In the genomic region with DNA sequence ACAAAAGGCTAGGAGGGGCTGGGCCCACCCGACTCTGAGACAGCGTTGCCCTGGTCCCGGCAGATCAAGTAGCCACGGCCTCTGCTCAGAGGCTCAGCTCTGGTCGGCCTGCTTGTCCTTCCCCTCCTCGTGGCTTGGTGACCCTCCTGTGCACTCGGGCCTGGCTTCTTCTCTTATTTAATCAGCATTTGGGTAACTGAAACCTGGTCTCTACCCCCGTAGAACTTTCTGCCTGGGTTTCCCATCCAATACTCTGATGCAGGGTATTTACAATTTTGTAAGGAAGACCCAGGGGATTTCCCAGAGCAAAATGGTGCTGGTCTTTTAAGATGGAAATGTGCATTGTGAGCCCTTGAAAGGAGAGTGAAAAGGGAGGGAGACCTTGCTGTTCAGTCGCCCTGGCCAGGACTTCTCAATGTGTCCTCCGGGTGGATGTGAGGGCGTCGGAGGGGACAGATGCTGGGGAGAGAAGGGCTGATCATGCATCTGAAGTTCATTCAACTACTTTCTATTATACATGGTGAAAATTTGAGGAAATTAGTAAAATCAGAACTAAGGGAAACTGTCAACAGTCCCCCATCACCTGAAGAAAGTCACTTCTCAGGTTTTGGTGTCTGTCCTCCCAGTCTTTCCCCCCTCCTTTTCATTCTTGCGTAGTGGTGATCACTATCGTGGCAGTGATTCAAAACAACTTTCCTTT, we compare ENCODE assay signal across 13 cellular contexts. TPM values are rescaled to one million over a fixed set of nuclear protein-coding genes. Genes with fewer than 3 reads are reported as not detected.
DNase-seq lines count a peak whose midpoint lies in the region; ATAC-seq, FAIRE-seq and TF ChIP-seq lines count a peak whose summit lies in the region.
"Had no signal": no experiment of that assay in that cellular context is flagged by ENCODE, and none has a peak within 500 bp of the region (broad histone marks: within the 10 kb centered on the region; RNA-seq: fewer than 3 reads in every experiment).

No MANE protein-coding gene starts in this region.

- H3K4me3 Mint-ChIP-seq in activated CD4-positive, alpha-beta memory T cell treated with anti-CD3 and anti-CD28 coated beads for 36 hours, result peak overlapping the region; percentile 13
- peak overlapping the region in 1 of 10 donors; percentile 43 for H3K4me3 Mint-ChIP-seq in naive thymus-derived CD4-positive, alpha-beta T cell
- H3K4me3 Mint-ChIP-seq: T-helper 1 cell treated with Interleukin-12 subunit alpha and Interleukin-12 subunit beta and Interleukin-4 antibody, amounts not matched to agents 30 μg/mL and 1 μg/mL, for 36 hours had no signal

- H3K4me3 ChIP-seq in naive thymus-derived CD4-positive, alpha-beta T cell (ENCODE audit: low read length), result no peak overlapping the region
- no peak overlapping the region for H3K4me3 ChIP-seq in thyroid gland (replicated peaks in 1 of 3)
- H3K4me3 ChIP-seq: K562, PC-9 had no signal

- H3K4me1 Mint-ChIP-seq in activated CD4-positive, alpha-beta memory T cell treated with anti-CD3 and anti-CD28 coated beads for 36 hours (ENCODE audit: low read depth), result peaks cover 89% of the 10 kb centered on the region
- H3K4me1 Mint-ChIP-seq in naive thymus-derived CD4-positive, alpha-beta T cell, result peaks cover 63 to 93% (median 86%) of the 10 kb centered on the region in 7 donors

- peaks cover 0 to 9% (median 0%) of the 10 kb centered on the region in 3 experiments for H3K9me3 ChIP-seq in naive thymus-derived CD4-positive, alpha-beta T cell (ENCODE audit: control insufficient read depth in 2 of 3, low read length in 3 of 3)
- no peaks in the 10 kb centered on the region for H3K9me3 ChIP-seq in thyroid gland

- peaks cover 14% of the 10 kb centered on the region for H3K36me3 Mint-ChIP-seq in activated CD4-positive, alpha-beta memory T cell treated with anti-CD3 and anti-CD28 coated beads for 36 hours
- H3K36me3 Mint-ChIP-seq in naive thymus-derived CD4-positive, alpha-beta T cell, result peaks cover 6 to 70% (median 18%) of the 10 kb centered on the region in 5 donors

- H3K27ac ChIP-seq in naive thymus-derived CD4-positive, alpha-beta T cell (ENCODE audit: low read depth, low read length), result no peak overlapping the region
- H3K27ac ChIP-seq in thyroid gland, result no peak overlapping the region
- H3K27ac ChIP-seq: PC-9 had no signal

- DNase-seq in GM12891 (ENCODE audit: insufficient read length, low spot score), result no peak
- peak; percentile 27 for DNase-seq in activated CD4-positive, alpha-beta memory T cell treated with anti-CD3 and anti-CD28 coated beads for 36 hours
- no peak for DNase-seq in naive thymus-derived CD4-positive, alpha-beta T cell
- DNase-seq in thyroid gland, result no peak
- no peak for DNase-seq in NCI-H774 (lab: John Stamatoyannopoulos, UW)
- DNase-seq in COLO668 (lab: John Stamatoyannopoulos, UW; ENCODE audit: unreplicated experiment), result no peak
- DNase-seq: NCI-H2171; PC-9; stimulated activated CD8-positive, alpha-beta memory T cell treated with anti-CD3 and anti-CD28 coated beads, Interleukin-4, amount 100 ng/mL, for 48 hours had no signal

- peak; percentile 44; the same call in 1 of the 2 replicates for TF ChIP-seq POLR2A in GM12891 (IDR thresholded peaks at IDR 0.05; ENCODE audit: low read depth, low read length)
- TF ChIP-seq POLR2A in thyroid gland (IDR thresholded peaks at IDR 0.05), result no peak

- peak overlapping the region; percentile 68 for H3K27ac Mint-ChIP-seq in activated CD4-positive, alpha-beta memory T cell treated with anti-CD3 and anti-CD28 coated beads for 36 hours
- peak overlapping the region; percentile 59 to 94 (median 77) for H3K27ac Mint-ChIP-seq in naive thymus-derived CD4-positive, alpha-beta T cell
- H3K27ac Mint-ChIP-seq: T-helper 1 cell treated with Interleukin-12 subunit alpha and Interleukin-12 subunit beta and Interleukin-4 antibody, amounts not matched to agents 30 μg/mL and 1 μg/mL, for 36 hours had no signal

- intact Hi-C loops in activated CD4-positive, alpha-beta memory T cell treated with anti-CD3 and anti-CD28 coated beads for 36 hours (cut with micrococcal nuclease), result loop anchor here (1.0 to 10.0 kb wide), 4 partner anchors 11 to 880 kb away; no protein-coding TSS in a partner anchor
- intact Hi-C loops in naive thymus-derived CD4-positive, alpha-beta T cell (cut with micrococcal nuclease), result no loop called here
- intact Hi-C loops in thyroid gland (cut with DNase I), result no loop called here

- ATAC-seq in GM21737 (IDR thresholded peaks at IDR 0.05; ENCODE audit: unreplicated experiment) (peak; percentile 36), HG02763 (IDR thresholded peaks at IDR 0.05; ENCODE audit: unreplicated experiment) (no peak)
- ATAC-seq in naive thymus-derived CD4-positive, alpha-beta T cell, result no peak
- ATAC-seq: K562 had no signal

- H3K36me3 ChIP-seq in naive thymus-derived CD4-positive, alpha-beta T cell (ENCODE audit: control insufficient read depth in 2 of 3, insufficient read depth in 3 of 3, low read length in 3 of 3), result no peaks in the 10 kb centered on the region
- H3K36me3 ChIP-seq in thyroid gland, result no peaks in the 10 kb centered on the region

- 83 to 87% methylated on average over 14 of the region's 14 CpGs for whole genome bisulfite sequencing in thyroid gland, 2 donors

- CTCF ChIA-PET in activated CD4-positive, alpha-beta memory T cell treated with anti-CD3 and anti-CD28 coated beads for 36 hours (lab: Charles Lee), result no interaction called here
- CTCF ChIA-PET in naive thymus-derived CD4-positive, alpha-beta T cell (lab: Charles Lee), result no interaction called here

- H3K27me3 Mint-ChIP-seq in activated CD4-positive, alpha-beta memory T cell treated with anti-CD3 and anti-CD28 coated beads for 36 hours, result no peaks in the 10 kb centered on the region
- no peaks in the 10 kb centered on the region for H3K27me3 Mint-ChIP-seq in naive thymus-derived CD4-positive, alpha-beta T cell

- peaks cover 17% of the 10 kb centered on the region for H3K9me3 Mint-ChIP-seq in activated CD4-positive, alpha-beta memory T cell treated with anti-CD3 and anti-CD28 coated beads for 36 hours
- H3K9me3 Mint-ChIP-seq in naive thymus-derived CD4-positive, alpha-beta T cell, result peaks cover 0 to 19% (median 7%) of the 10 kb centered on the region in 11 donors

- no peak for FAIRE-seq in GM12891 (lab: Jason Lieb, UNC)
- FAIRE-seq: K562 had no signal

- H3K4me1 ChIP-seq in naive thymus-derived CD4-positive, alpha-beta T cell (ENCODE audit: control insufficient read depth in 2 of 2, insufficient read depth in 2 of 2, low read length in 2 of 2), result peaks cover 51 to 77% of the 10 kb centered on the region in 2 donors
- H3K4me1 ChIP-seq in thyroid gland, result no peaks in the 10 kb centered on the region

- H3K27me3 ChIP-seq in naive thymus-derived CD4-positive, alpha-beta T cell (ENCODE audit: control insufficient read depth in 2 of 2, insufficient read depth in 2 of 2, low read length in 2 of 2), result no peaks in the 10 kb centered on the region
- no peaks in the 10 kb centered on the region for H3K27me3 ChIP-seq in thyroid gland

- POLR2A ChIA-PET in activated CD4-positive, alpha-beta memory T cell treated with anti-CD3 and anti-CD28 coated beads for 36 hours (lab: Charles Lee), result no interaction called here
- POLR2A ChIA-PET in naive thymus-derived CD4-positive, alpha-beta T cell (lab: Charles Lee), result interaction anchor here (1.1 to 1.4 kb wide), 2 partner anchors 13 to 15 kb away, joined by 3 to 4 read pairs; no protein-coding TSS in a partner anchor

- TF ChIP-seq CTCF in thyroid gland (IDR thresholded peaks at IDR 0.05), result no peak

TF ChIP-seq in GM12891, 5 proteins besides CTCF, POLR2A, EP300 and RAD21:
- TF ChIP-seq TAF1 (IDR thresholded peaks at IDR 0.05; ENCODE audit: low read depth, low read length) (peak; percentile 54), PAX5 (IDR thresholded peaks at IDR 0.05; ENCODE audit: insufficient read depth, low read length, severe bottlenecking) (no peak), POU2F2 (IDR thresholded peaks at IDR 0.05; ENCODE audit: low read depth, low read length) (no peak), POLR2AphosphoS5 (IDR thresholded peaks at IDR 0.05; ENCODE audit: low read depth, low read length) (no peak), SPI1 (IDR thresholded peaks at IDR 0.05; ENCODE audit: low read depth, low read length) (peak; percentile 52)
TF ChIP-seq in GM12891: peak in this region for 2.

RNA-seq across cellular contexts. Expression of a gene that starts 17.6 kb away (rescaled TPM):
- polyA plus RNA-seq in GM12891 (2012; ENCODE audit: low read depth, missing spikeins), result 13.3 TPM
- total RNA-seq in activated CD4-positive, alpha-beta memory T cell treated with anti-CD3 and anti-CD28 coated beads for 36 hours, result 1 to 10 TPM; 1.2 TPM
- total RNA-seq in naive thymus-derived CD4-positive, alpha-beta T cell, result 1 to 10 TPM; 2.8 to 6.2 (median 4.9) TPM
- polyA plus RNA-seq in naive thymus-derived CD4-positive, alpha-beta T cell, result 1 to 10 TPM; 4.0 to 4.1 TPM
- 10 to 100 TPM; 32.2 to 68.5 (median 54.8) TPM for total RNA-seq in thyroid gland
- polyA plus RNA-seq: K562 had no signal

Comparison
In these comparisons a context has a peak if more than half of its experiments do, and no peak if none do; other contexts are left out.
1. RNA of a gene that starts 17.6 kb away (total RNA-seq): 32.2 to 68.5 TPM in thyroid gland; 2.8 to 6.2 TPM in naive thymus-derived CD4-positive, alpha-beta T cell and 1.2 TPM in activated CD4-positive, alpha-beta memory T cell treated with anti-CD3 and anti-CD28 coated beads for 36 hours; every median in the first group is over 4 times any median in the second.